2 cellular contexts compared by ENCODE assay signal in the genomic region with DNA sequence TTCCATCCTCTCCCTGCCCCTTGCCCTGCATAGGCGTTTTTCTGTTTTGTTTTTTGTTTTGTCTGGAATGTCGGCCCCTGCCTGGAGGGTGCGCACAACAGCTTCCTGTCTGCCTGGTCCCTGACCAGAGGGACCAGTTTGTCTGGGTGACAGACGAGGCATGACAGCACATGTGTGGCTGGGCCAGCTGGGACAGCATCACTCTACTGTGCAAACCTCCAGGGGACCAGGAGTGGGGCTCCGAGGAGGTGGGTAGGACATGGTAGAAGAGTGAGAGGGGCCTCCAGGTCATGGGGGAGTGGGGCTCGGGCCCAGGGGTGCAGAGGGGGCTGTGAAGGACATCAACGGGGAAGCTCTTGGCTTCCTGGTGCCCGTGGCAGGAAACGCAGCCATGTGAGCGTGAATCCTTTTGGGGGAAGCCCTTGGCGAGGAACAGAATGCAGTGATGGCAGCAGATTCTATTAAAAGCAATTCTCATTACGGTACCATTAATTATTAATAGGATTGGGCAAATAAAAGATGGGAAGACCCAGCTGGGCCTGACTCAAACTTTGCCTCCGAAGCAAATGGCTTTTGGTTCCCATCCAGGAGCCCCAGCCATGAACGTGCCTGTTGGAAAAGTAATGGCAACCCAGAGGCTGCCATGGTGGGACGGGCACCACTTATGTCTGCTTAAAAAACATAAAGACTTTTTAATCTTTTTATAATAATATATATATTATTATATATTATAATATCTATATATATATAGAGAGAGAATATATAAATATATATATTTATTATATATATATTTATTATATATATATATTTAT.
TF ChIP-seq lines count a peak whose summit lies in the region.

No MANE protein-coding gene starts in this region.

TF ChIP-seq in SK-N-SH, 30 proteins besides CTCF, POLR2A, EP300 and RAD21:
- TF ChIP-seq, protein P1, sequence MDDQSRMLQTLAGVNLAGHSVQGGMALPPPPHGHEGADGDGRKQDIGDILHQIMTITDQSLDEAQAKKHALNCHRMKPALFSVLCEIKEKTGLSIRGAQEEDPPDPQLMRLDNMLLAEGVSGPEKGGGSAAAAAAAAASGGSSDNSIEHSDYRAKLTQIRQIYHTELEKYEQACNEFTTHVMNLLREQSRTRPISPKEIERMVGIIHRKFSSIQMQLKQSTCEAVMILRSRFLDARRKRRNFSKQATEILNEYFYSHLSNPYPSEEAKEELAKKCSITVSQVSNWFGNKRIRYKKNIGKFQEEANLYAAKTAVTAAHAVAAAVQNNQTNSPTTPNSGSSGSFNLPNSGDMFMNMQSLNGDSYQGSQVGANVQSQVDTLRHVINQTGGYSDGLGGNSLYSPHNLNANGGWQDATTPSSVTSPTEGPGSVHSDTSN (IDR thresholded peaks at IDR 0.05): no peak
- TF ChIP-seq MXI1 (IDR thresholded peaks at IDR 0.05; ENCODE audit: low read depth, low read length) (peak; percentile 70; the same call in 1 of the 2 replicates), SMC3 (IDR thresholded peaks at IDR 0.05; ENCODE audit: low read depth, low read length) (peak; percentile 11; the same call in 1 of the 2 replicates)

TF ChIP-seq in SK-N-SH treated with all-trans-retinoic acid at 6 μM for 48 hours, 23 proteins besides CTCF, POLR2A, EP300 and RAD21 (continued from another document):
- TF ChIP-seq ZC3H10 (CRISPR knock-in tag; IDR thresholded peaks at IDR 0.05) (no peak), ESRRG (CRISPR knock-in tag; IDR thresholded peaks at IDR 0.05) (no peak)
TF ChIP-seq in SK-N-SH treated with all-trans-retinoic acid at 6 μM for 48 hours: peak in this region for 0.
